Comparison of ENCODE assay signal across 8 cellular contexts in the genomic region with DNA sequence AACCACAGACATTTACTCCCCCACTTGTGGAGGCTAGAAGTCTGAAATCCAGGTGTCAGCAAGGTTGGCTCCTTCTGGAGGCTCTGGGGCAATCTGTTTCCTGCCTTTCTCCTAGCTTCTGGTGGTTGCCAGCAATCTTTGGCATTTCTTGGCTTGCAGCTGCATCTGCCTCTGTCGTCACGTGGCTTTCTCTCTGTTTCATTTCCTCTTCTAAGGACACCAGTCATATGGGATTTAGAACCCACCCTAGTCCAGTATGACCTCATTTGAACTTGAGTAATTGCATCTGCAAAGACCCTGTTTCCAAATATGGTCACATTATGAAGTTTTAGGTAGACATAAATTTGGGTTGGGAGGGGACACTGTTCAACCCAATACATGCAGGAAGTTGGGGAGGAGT. TPM values are rescaled to one million over a fixed set of nuclear protein-coding genes. Genes with fewer than 3 reads are reported as not detected.
DNase-seq lines count a peak whose midpoint lies in the region; ATAC-seq, FAIRE-seq and TF ChIP-seq lines count a peak whose summit lies in the region.

No MANE protein-coding gene starts in this region.

- no peaks in the 10 kb centered on the region for H3K9me2 ChIP-seq in Loucy (replicated peaks; ENCODE audit: low read depth, low read length)

- peak; percentile 87 for FAIRE-seq in GM18507 (lab: Jason Lieb, UNC)

- in situ Hi-C loops in GM13976 (cut with MboI; ENCODE audit: low sequenced_read_pairs, unreplicated experiment), result no loop called here

- peak overlapping the region; percentile 53 for H3K27ac ChIP-seq in osteoblast (ENCODE audit: low read depth, low read length)

- no peak overlapping the region for H3K9ac ChIP-seq in Loucy (ENCODE audit: low read depth, low read length, poor library complexity, severe bottlenecking)

- H3K27me3 ChIP-seq in Loucy (ENCODE audit: insufficient read depth, low read length, poor library complexity, severe bottlenecking), result peaks cover 12% of the 10 kb centered on the region
- no peaks in the 10 kb centered on the region for H3K27me3 ChIP-seq in osteoblast (ENCODE audit: insufficient read depth, low read length)

- H4K20me1 ChIP-seq in Loucy (ENCODE audit: insufficient read depth, low read length, poor library complexity, severe bottlenecking) (no peaks in the 10 kb centered on the region), osteoblast (ENCODE audit: insufficient read depth, low read length) (no peaks in the 10 kb centered on the region)

- no peak for ATAC-seq in GM19035 (IDR thresholded peaks at IDR 0.05; ENCODE audit: unreplicated experiment)

- DNase-seq in GM18507 (ENCODE audit: extremely low spot score, insufficient read length, low read depth) (no peak), dedifferentiated amniotic fluid mesenchymal stem cell (ENCODE audit: extremely low spot score) (peak; percentile 37), osteoblast (ENCODE audit: insufficient read length, low spot score, missing footprints) (no peak), NCI-H1417 (lab: John Stamatoyannopoulos, UW) (no peak), NCI-H526 (lab: John Stamatoyannopoulos, UW) (no peak), GM13976 (ENCODE audit: low spot score) (no peak)

- H3K4me3 ChIP-seq in Loucy (ENCODE audit: low read length, poor library complexity, severe bottlenecking) (no peak overlapping the region), osteoblast (ENCODE audit: insufficient read depth, low read length) (no peak overlapping the region)

- H3F3A ChIP-seq in Loucy (ENCODE audit: low read depth), result no peaks in the 10 kb centered on the region

- H3K9me3 ChIP-seq in Loucy (ENCODE audit: insufficient read depth, low read depth, low read length), result no peaks in the 10 kb centered on the region
- no peaks in the 10 kb centered on the region for H3K9me3 ChIP-seq in osteoblast (ENCODE audit: low read depth, low read length)

- peak overlapping the region; percentile 34 for H3K4me2 ChIP-seq in Loucy (ENCODE audit: low read depth, low read length, poor library complexity, severe bottlenecking)
- peak overlapping the region; percentile 12 for H3K4me2 ChIP-seq in osteoblast (ENCODE audit: insufficient read depth, low read length)

- H3K36me3 ChIP-seq in Loucy (ENCODE audit: insufficient read depth, low read length), result no peaks in the 10 kb centered on the region
- no peaks in the 10 kb centered on the region for H3K36me3 ChIP-seq in osteoblast (ENCODE audit: insufficient read depth, low read length)

- H3K79me2 ChIP-seq in Loucy (ENCODE audit: insufficient read depth, low read length) (no peaks in the 10 kb centered on the region), osteoblast (ENCODE audit: insufficient read depth, low read length) (peaks cover 2% of the 10 kb centered on the region)

- no peak for TF ChIP-seq CTCF in Loucy (conservative IDR thresholded peaks at IDR 0.05; ENCODE audit: low read length)
- TF ChIP-seq CTCF in osteoblast (IDR thresholded peaks at IDR 0.05; ENCODE audit: extremely low read depth, low read depth, low read length), result no peak
- TF ChIP-seq CTCF in GM13976 (IDR thresholded peaks at IDR 0.05; ENCODE audit: borderline replicate concordance, control extremely low read depth, extremely low read depth, insufficient read depth, missing control alignments), result no peak

- H2AFZ ChIP-seq in Loucy (ENCODE audit: low read length), result peak overlapping the region; percentile 68
- no peak overlapping the region for H2AFZ ChIP-seq in osteoblast (ENCODE audit: low read length)

- peaks cover 9% of the 10 kb centered on the region for H3K4me1 ChIP-seq in Loucy (ENCODE audit: insufficient read depth, low read length, poor library complexity, severe bottlenecking)
- peaks cover 33% of the 10 kb centered on the region for H3K4me1 ChIP-seq in osteoblast (ENCODE audit: insufficient read depth, low read length)

RNA-seq across cellular contexts. Expression of a gene that starts 56.2 kb away (rescaled TPM):
- 26.8 and 32.4 TPM in 2 replicates for total RNA-seq in osteoblast
